3 cellular contexts compared by ENCODE assay signal in genomic region chr22:47762141-47762540, GRCh38.
"Had no signal": no experiment of that assay in that cellular context is flagged by ENCODE, and none has a peak within 500 bp of the region (broad histone marks: within the 10 kb centered on the region; RNA-seq: fewer than 3 reads in every experiment).

No MANE protein-coding gene starts in this region.

- DNase-seq: GDM1, GF-D8 had no signal

- ATAC-seq: GM12878 had no signal

- H3K4me3 ChIP-seq: GM12878 had no signal
